ENCODE assay signal across 9 cellular contexts in the genomic region with DNA sequence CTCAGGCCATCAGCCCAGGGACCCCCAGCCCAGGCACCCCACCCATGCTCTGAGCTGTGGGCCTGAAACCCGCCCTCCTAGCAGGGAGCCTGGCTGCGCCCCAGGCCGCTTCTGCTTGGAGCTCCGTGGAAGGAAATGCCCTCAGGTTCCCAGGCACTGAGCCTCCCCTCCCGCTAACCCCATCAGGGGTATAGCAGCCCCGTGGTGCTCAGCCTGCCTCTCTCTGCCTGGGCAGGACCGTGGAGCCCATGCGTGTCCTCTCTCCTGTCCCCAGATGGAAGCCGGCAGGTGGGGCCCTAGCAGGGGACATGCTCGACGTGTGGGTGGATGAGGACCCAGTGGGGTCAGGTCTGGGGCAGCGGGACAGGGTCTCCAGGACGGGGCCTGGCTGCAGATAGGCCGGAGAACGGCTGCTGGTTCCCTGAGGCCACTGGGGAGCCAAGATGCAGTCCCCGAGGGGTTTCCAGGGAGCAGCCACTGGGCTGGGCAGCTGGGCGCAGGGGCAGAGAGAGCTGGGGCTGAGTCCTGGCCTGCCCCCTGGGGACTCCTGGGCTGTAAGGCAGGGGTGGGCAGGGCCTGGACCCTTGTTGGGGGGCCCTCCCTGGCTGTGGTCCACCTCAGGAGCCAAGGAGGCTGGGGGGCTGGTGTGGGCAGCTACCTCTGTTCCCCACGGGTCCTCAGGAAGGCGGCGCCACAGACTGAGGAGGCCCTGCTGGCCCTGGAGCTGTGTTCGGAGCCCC.
DNase-seq lines count a peak whose midpoint lies in the region; ATAC-seq and TF ChIP-seq lines count a peak whose summit lies in the region.
"Had no signal": no experiment of that assay in that cellular context is flagged by ENCODE, and none has a peak within 500 bp of the region (broad histone marks: within the 10 kb centered on the region; RNA-seq: fewer than 3 reads in every experiment).

No MANE protein-coding gene starts in this region.

- POLR2A ChIA-PET in activated CD4-positive, alpha-beta T cell treated with anti-CD3 and anti-CD28 coated beads, Interleukin-2, amount 10 ng/mL, durations not matched to agents 7 days and 5 days (lab: Charles Lee), result interaction anchor here (1.0 kb wide), 1 partner anchor 87 kb away, joined by 3 read pairs; no protein-coding TSS in a partner anchor

- DNase-seq in activated CD4-positive, alpha-beta T cell treated with anti-CD3 and anti-CD28 coated beads, Interleukin-2, amount 10 ng/mL, durations not matched to agents 7 days and 5 days, result no peak
- no peak for DNase-seq in activated CD4-positive, alpha-beta T cell treated with anti-CD3 and anti-CD28 coated beads, Interleukin-2, amount 50 U/mL, for 4 hours
- DNase-seq in WERI-Rb-1, result no peak
- no peak for DNase-seq in left lung
- DNase-seq in GDM1 (lab: John Stamatoyannopoulos, UW), result no peak
- DNase-seq in SW480 (ENCODE audit: low spot score), result no peak
- DNase-seq in left colon, result no peak
- DNase-seq: NCI-H1048 had no signal

- H3K27ac Mint-ChIP-seq in activated CD4-positive, alpha-beta T cell treated with anti-CD3 and anti-CD28 coated beads, Interleukin-2, amount 10 ng/mL, durations not matched to agents 7 days and 5 days, result peak overlapping the region; percentile 78

- H3K4me1 ChIP-seq in left lung, result peaks cover 27 to 62% of the 10 kb centered on the region in 2 donors
- H3K4me1 ChIP-seq in stomach smooth muscle (ENCODE audit: control insufficient read depth, insufficient read depth, low read length), result peaks cover 82% of the 10 kb centered on the region

- no peak overlapping the region for H3K4me3 ChIP-seq in WERI-Rb-1 (ENCODE audit: low read depth, low read length)
- peak overlapping the region in 1 of 2 donors; percentile 53 for H3K4me3 ChIP-seq in left lung
- no peak overlapping the region for H3K4me3 ChIP-seq in stomach smooth muscle (ENCODE audit: low read length in 2 of 2)

- intact Hi-C loops in left lung (cut with DNase I) (loop anchor here in 1 of 2 donors (10.0 kb wide), 1 partner anchor 81 kb away; no protein-coding TSS in a partner anchor), left colon (cut with DNase I, micrococcal nuclease) (no loop called here)

- H3K9me3 ChIP-seq in WERI-Rb-1 (ENCODE audit: severe bottlenecking), result no peaks in the 10 kb centered on the region
- H3K9me3 ChIP-seq in left lung, result no peaks in the 10 kb centered on the region
- no peaks in the 10 kb centered on the region for H3K9me3 ChIP-seq in stomach smooth muscle (ENCODE audit: control insufficient read depth in 2 of 2, low read length in 2 of 2)

- H3K9me3 Mint-ChIP-seq in activated CD4-positive, alpha-beta T cell treated with anti-CD3 and anti-CD28 coated beads, Interleukin-2, amount 10 ng/mL, durations not matched to agents 7 days and 5 days, result no peaks in the 10 kb centered on the region

- no peaks in the 10 kb centered on the region for H3K27me3 Mint-ChIP-seq in activated CD4-positive, alpha-beta T cell treated with anti-CD3 and anti-CD28 coated beads, Interleukin-2, amount 10 ng/mL, durations not matched to agents 7 days and 5 days

- peaks cover 19% of the 10 kb centered on the region for H3K4me1 Mint-ChIP-seq in activated CD4-positive, alpha-beta T cell treated with anti-CD3 and anti-CD28 coated beads, Interleukin-2, amount 10 ng/mL, durations not matched to agents 7 days and 5 days

- H3K27me3 ChIP-seq in WERI-Rb-1 (ENCODE audit: insufficient read depth, low read depth, severe bottlenecking) (no peaks in the 10 kb centered on the region), left lung (peaks cover 0 to 35% of the 10 kb centered on the region in 2 donors), stomach smooth muscle (ENCODE audit: control insufficient read depth in 1 of 2, insufficient read depth in 2 of 2, low read length in 2 of 2) (no peaks in the 10 kb centered on the region)

- H3K9ac ChIP-seq in stomach smooth muscle (ENCODE audit: low read length in 2 of 2), result peak overlapping the region; percentile 21 to 51

- H3K27ac ChIP-seq in WERI-Rb-1 (peak overlapping the region; percentile 57), left lung (peak overlapping the region; percentile 86 to 92), stomach smooth muscle (ENCODE audit: low read length) (peak overlapping the region; percentile 73)

- peak overlapping the region; percentile 56 for H3K4me3 Mint-ChIP-seq in activated CD4-positive, alpha-beta T cell treated with anti-CD3 and anti-CD28 coated beads, Interleukin-2, amount 10 ng/mL, durations not matched to agents 7 days and 5 days

- H3K36me3 Mint-ChIP-seq in activated CD4-positive, alpha-beta T cell treated with anti-CD3 and anti-CD28 coated beads, Interleukin-2, amount 10 ng/mL, durations not matched to agents 7 days and 5 days (ENCODE audit: low read depth), result no peaks in the 10 kb centered on the region

- no peak for TF ChIP-seq CTCF in WERI-Rb-1 (IDR thresholded peaks at IDR 0.05; ENCODE audit: low read depth, low read length)
- no peak for TF ChIP-seq CTCF in left lung (IDR thresholded peaks at IDR 0.05)

- CTCF ChIA-PET in activated CD4-positive, alpha-beta T cell treated with anti-CD3 and anti-CD28 coated beads, Interleukin-2, amount 10 ng/mL, durations not matched to agents 7 days and 5 days (lab: Charles Lee), result interaction anchor here (0.7 to 3.5 kb wide), 11 partner anchors 9 to 165 kb away, joined by 3 to 21 read pairs (median 6); a partner anchor contains a TSS

- H3K36me3 ChIP-seq in WERI-Rb-1 (no peaks in the 10 kb centered on the region), left lung (no peaks in the 10 kb centered on the region), stomach smooth muscle (ENCODE audit: control insufficient read depth in 2 of 2, insufficient read depth in 2 of 2, low read length in 2 of 2) (no peaks in the 10 kb centered on the region)

- ATAC-seq in left lung (no peak), left colon (no peak)
